8 cellular contexts compared by ENCODE assay signal in genomic region chr2:178414266-178415247, GRCh38. TPM values are rescaled to one million over a fixed set of nuclear protein-coding genes. Genes with fewer than 3 reads are reported as not detected.
DNase-seq lines count a peak whose midpoint lies in the region; ATAC-seq and TF ChIP-seq lines count a peak whose summit lies in the region.

No MANE protein-coding gene starts in this region.

- H3K9me2 ChIP-seq in OCI-LY7 (ENCODE audit: insufficient read depth, low read length), result no peaks in the 10 kb centered on the region

- POLR2A ChIA-PET in OCI-LY7 (lab: Charles Lee), result interaction anchor here (0.6 to 1.3 kb wide), 5 partner anchors 16 to 959 kb away, joined by 3 to 4 read pairs (median 3); partner anchors contain the start of genes PJVK and PRKRA

- 18% methylated on average over 21 of the region's 21 CpGs for whole genome bisulfite sequencing in esophagus muscularis mucosa

- no peak for TF ChIP-seq EP300 in esophagus muscularis mucosa (IDR thresholded peaks at IDR 0.05)

- DNase-seq in DMS153 treated with DMSO at 0.1 percent for 48 hours (lab: John Stamatoyannopoulos, UW; ENCODE audit: unreplicated experiment) (peak; percentile 92), HuH-7 (ENCODE audit: low spot score) (peak; percentile 74), OCI-LY7 (ENCODE audit: low spot score) (peak; percentile 88), esophagus muscularis mucosa (ENCODE audit: extremely low spot score) (peak; percentile 97)
- peak; percentile 70 for DNase-seq in activated T-cell treated with anti-CD3 and anti-CD28 coated beads, Interleukin-2, amount 50 U/mL, for 1 hour
- DNase-seq in stimulated activated CD8-positive, alpha-beta memory T cell treated with anti-CD3 and anti-CD28 coated beads, Interleukin-7, amount 100 ng/mL, for 4 hours (ENCODE audit: low read depth in 2 of 2), result peak; percentile 57 to 62

- H3K9me3 ChIP-seq in OCI-LY7 (ENCODE audit: low read length) (no peaks in the 10 kb centered on the region), esophagus muscularis mucosa (no peaks in the 10 kb centered on the region), muscle layer of duodenum (ENCODE audit: control insufficient read depth in 1 of 2, low read length in 2 of 2) (no peaks in the 10 kb centered on the region)

- H3K4me2 ChIP-seq in OCI-LY7 (ENCODE audit: low read length), result peak overlapping the region; percentile 66

- H3K27ac ChIP-seq in OCI-LY7 (ENCODE audit: low read depth, low read length, poor library complexity, severe bottlenecking), result no peak overlapping the region
- peak overlapping the region; percentile 87 to 95 (median 89) for H3K27ac ChIP-seq in esophagus muscularis mucosa (replicated peaks in 1 of 4)
- peak overlapping the region; percentile 91 for H3K27ac ChIP-seq in muscle layer of duodenum (ENCODE audit: low read length)

- H2AFZ ChIP-seq in OCI-LY7 (ENCODE audit: low read length), result peak overlapping the region; percentile 98

- H3K4me3 ChIP-seq in OCI-LY7 (ENCODE audit: low read depth, low read length, poor library complexity, severe bottlenecking), result peak overlapping the region; percentile 39
- peak overlapping the region; percentile 62 to 68 (median 64) for H3K4me3 ChIP-seq in esophagus muscularis mucosa
- H3K4me3 ChIP-seq in muscle layer of duodenum (ENCODE audit: low read depth in 1 of 2, low read length in 2 of 2), result peak overlapping the region; percentile 77 to 89

- H3K27me3 ChIP-seq in esophagus muscularis mucosa (no peaks in the 10 kb centered on the region), muscle layer of duodenum (ENCODE audit: low read depth, low read length) (no peaks in the 10 kb centered on the region)

- H3K36me3 ChIP-seq in OCI-LY7 (ENCODE audit: insufficient read depth, low read length), result no peaks in the 10 kb centered on the region
- H3K36me3 ChIP-seq in esophagus muscularis mucosa, result no peaks in the 10 kb centered on the region
- no peaks in the 10 kb centered on the region for H3K36me3 ChIP-seq in muscle layer of duodenum (ENCODE audit: control insufficient read depth in 1 of 2, insufficient read depth in 2 of 2, low read length in 2 of 2)

- BruUV-seq in OCI-LY7 (replicated peaks; lab: Mats Ljungman, UMichigan), result no TSS peak

- H3K4me1 ChIP-seq in OCI-LY7 (ENCODE audit: insufficient read depth, low read length, poor library complexity, severe bottlenecking), result peaks cover 16% of the 10 kb centered on the region
- H3K4me1 ChIP-seq in esophagus muscularis mucosa, result peaks cover 4 to 21% (median 13%) of the 10 kb centered on the region in 4 donors
- peaks cover 0 to 5% of the 10 kb centered on the region in 2 donors for H3K4me1 ChIP-seq in muscle layer of duodenum (ENCODE audit: control insufficient read depth in 1 of 2, insufficient read depth in 2 of 2, low read length in 2 of 2)

- TF ChIP-seq CTCF in OCI-LY7 (conservative IDR thresholded peaks at IDR 0.05; ENCODE audit: low read length) (peak; percentile 93), esophagus muscularis mucosa (IDR thresholded peaks at IDR 0.05) (peak; percentile 90 to 94 (median 92))

- no peaks in the 10 kb centered on the region for H3K79me2 ChIP-seq in OCI-LY7 (ENCODE audit: insufficient read depth, low read depth, low read length)

- no peaks in the 10 kb centered on the region for H4K20me1 ChIP-seq in OCI-LY7 (ENCODE audit: insufficient read depth, low read length)

- no peak for TF ChIP-seq POLR2A in esophagus muscularis mucosa (IDR thresholded peaks at IDR 0.05; ENCODE audit: low read depth)

- CTCF ChIA-PET in OCI-LY7 (lab: Charles Lee; ENCODE audit: unreplicated experiment), result interaction anchor here (0.6 to 1.2 kb wide), 4 partner anchors 10 to 35 kb away, joined by 4 to 5 read pairs (median 4); no protein-coding TSS in a partner anchor

- intact Hi-C loops in OCI-LY7 (cut with micrococcal nuclease; ENCODE audit: unreplicated experiment) (loop anchor here (5.0 kb wide), 1 partner anchor 302 kb away; the partner anchor contains the start of gene RBM45), esophagus muscularis mucosa (cut with DNase I) (loop anchor here (2.0 to 5.0 kb wide), 2 partner anchors 68 to 302 kb away; partner anchors contain the start of gene RBM45)

- peak; percentile 83 for ATAC-seq in GM21515 (IDR thresholded peaks at IDR 0.05; ENCODE audit: unreplicated experiment)

RNA-seq across cellular contexts. Expression of gene PRKRA, which starts 36.4 kb away (rescaled TPM):
- 68.7 and 79.5 TPM in 2 replicates for total RNA-seq in OCI-LY7 (2014; rRNA removed; shearing (Covaris generic))
- 74.1 and 76.4 TPM in 2 replicates for total RNA-seq in OCI-LY7 (2022)
- total RNA-seq in esophagus muscularis mucosa, result 10 to 100 TPM; 74.5 to 90.9 (median 75.7) TPM

RNA-seq across cellular contexts. Expression of gene PJVK, which starts 36.6 kb away (rescaled TPM):
- total RNA-seq in OCI-LY7 (2014; rRNA removed; shearing (Covaris generic)), result 2.2 and 4.0 TPM in 2 replicates
- total RNA-seq in OCI-LY7 (2022) (6.9 and 9.2 TPM in 2 replicates), esophagus muscularis mucosa (1 to 10 TPM; 1.4 to 5.8 (median 2.1) TPM)
